Comparison of ENCODE assay signal across 1 cellular context in genomic region chr13:73059460-73060250, GRCh38.
TF ChIP-seq lines count a peak whose summit lies in the region.

No MANE protein-coding gene starts in this region.

TF ChIP-seq in Ishikawa, 13 proteins besides CTCF, POLR2A, EP300 and RAD21 (continued from another document):
- TF ChIP-seq TCF12 (IDR thresholded peaks at IDR 0.05; ENCODE audit: low read depth): no peak
- no peak for TF ChIP-seq TAF1 (IDR thresholded peaks at IDR 0.05; ENCODE audit: low read depth)
- no peak for TF ChIP-seq CEBPB (IDR thresholded peaks at IDR 0.05)
- TF ChIP-seq NFIC (IDR thresholded peaks at IDR 0.05): no peak
